Comparison of ENCODE assay signal across 8 cellular contexts in genomic region chr12:69738351-69739286, GRCh38. TPM values are rescaled to one million over a fixed set of nuclear protein-coding genes. Genes with fewer than 3 reads are reported as not detected.
DNase-seq lines count a peak whose midpoint lies in the region; TF ChIP-seq lines count a peak whose summit lies in the region.

A gene with protein sequence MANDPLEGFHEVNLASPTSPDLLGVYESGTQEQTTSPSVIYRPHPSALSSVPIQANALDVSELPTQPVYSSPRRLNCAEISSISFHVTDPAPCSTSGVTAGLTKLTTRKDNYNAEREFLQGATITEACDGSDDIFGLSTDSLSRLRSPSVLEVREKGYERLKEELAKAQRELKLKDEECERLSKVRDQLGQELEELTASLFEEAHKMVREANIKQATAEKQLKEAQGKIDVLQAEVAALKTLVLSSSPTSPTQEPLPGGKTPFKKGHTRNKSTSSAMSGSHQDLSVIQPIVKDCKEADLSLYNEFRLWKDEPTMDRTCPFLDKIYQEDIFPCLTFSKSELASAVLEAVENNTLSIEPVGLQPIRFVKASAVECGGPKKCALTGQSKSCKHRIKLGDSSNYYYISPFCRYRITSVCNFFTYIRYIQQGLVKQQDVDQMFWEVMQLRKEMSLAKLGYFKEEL (plus strand): TSS chr12:69738860. CDS start chr12:69755409, 16,549 bp downstream.

- TF ChIP-seq EP300 in suprapubic skin (IDR thresholded peaks at IDR 0.05) = no peak

- H3K27me3 ChIP-seq in neutrophil (peaks cover 49% of the 10 kb centered on the region), suprapubic skin (no peaks in the 10 kb centered on the region)

- no peaks in the 10 kb centered on the region for H3K9me3 ChIP-seq in neutrophil
- H3K9me3 ChIP-seq in suprapubic skin = no peaks in the 10 kb centered on the region

- TF ChIP-seq POLR2A in suprapubic skin (IDR thresholded peaks at IDR 0.05) = no peak

- H3K36me3 ChIP-seq in neutrophil = no peaks in the 10 kb centered on the region
- H3K36me3 ChIP-seq in suprapubic skin = no peaks in the 10 kb centered on the region

- TF ChIP-seq CTCF in LNCAP (IDR thresholded peaks at IDR 0.05) (peak; percentile 60), neutrophil (IDR thresholded peaks at IDR 0.05) (peak; percentile 80), suprapubic skin (IDR thresholded peaks at IDR 0.05) (peak; percentile 27 to 68)

- H3K27ac ChIP-seq in neutrophil (peak within 1 kb of the TSS; percentile 73), suprapubic skin (peak within 1 kb of the TSS; percentile 85)

- in situ Hi-C loops in G401 (cut with HindIII; ENCODE audit: low sequenced_read_pairs) = no loop called here

- WGBS in suprapubic skin = 2% methylated on average over 24 of the region's 110 CpGs

- DNase-seq in G401 (ENCODE audit: low spot score) = peak; percentile 88
- DNase-seq in H4 (ENCODE audit: low spot score) = peak; percentile 61
- peak; percentile 71 for DNase-seq in SHP77 treated with DMSO at 0.1 percent for 48 hours (lab: John Stamatoyannopoulos, UW)
- peak; percentile 91 for DNase-seq in activated gamma-delta T cell treated with Interleukin-2 at 50 U/mL for 16 hours
- DNase-seq in foreskin melanocyte = peak; percentile 38
- DNase-seq in suprapubic skin (ENCODE audit: low spot score in 2 of 2) = peak; percentile 82 to 84

- H3K4me1 ChIP-seq in neutrophil (ENCODE audit: control insufficient read depth in 1 of 2, insufficient read depth in 1 of 2, low read depth in 1 of 2, low read length in 1 of 2) = peaks cover 14 to 16% of the 10 kb centered on the region in 2 experiments
- peaks cover 13% of the 10 kb centered on the region for H3K4me1 ChIP-seq in suprapubic skin

- H3K4me3 ChIP-seq in neutrophil (ENCODE audit: low read depth in 1 of 2, low read length in 1 of 2) = peak within 1 kb of the TSS; percentile 81 to 91
- peak within 1 kb of the TSS; percentile 99 for H3K4me3 ChIP-seq in suprapubic skin

RNA-seq across cellular contexts. Expression of the gene that starts here (rescaled TPM):
- 0.37 TPM in 1 of 2 replicates, not detected in the other for total RNA-seq in G401 (2014; rRNA removed; shearing (Covaris generic))
- 9.0 and 9.1 TPM in 2 replicates for total RNA-seq in H4 (2014; rRNA removed; shearing (Covaris generic))
- 10 to 100 TPM; 15.0 to 27.8 (median 21.9) TPM for total RNA-seq in suprapubic skin

Comparison
In these comparisons a context has a peak if more than half of its experiments do, and no peak if none do; other contexts are left out.
1. Peak in every context shown above with its lines: DNase-seq, H3K4me3 ChIP-seq and H3K27ac ChIP-seq.
2. Peak in DNase-seq in G401; RNA of the gene not detected or under 1 TPM.
3. DNase-seq: peak in every context shown above with its lines; median percentile 91 in activated gamma-delta T cell treated with Interleukin-2 at 50 U/mL for 16 hours; 88 in G401; 83 in suprapubic skin; 71 in SHP77 treated with DMSO at 0.1 percent for 48 hours; 61 in H4; 38 in foreskin melanocyte.